In the genomic region with DNA sequence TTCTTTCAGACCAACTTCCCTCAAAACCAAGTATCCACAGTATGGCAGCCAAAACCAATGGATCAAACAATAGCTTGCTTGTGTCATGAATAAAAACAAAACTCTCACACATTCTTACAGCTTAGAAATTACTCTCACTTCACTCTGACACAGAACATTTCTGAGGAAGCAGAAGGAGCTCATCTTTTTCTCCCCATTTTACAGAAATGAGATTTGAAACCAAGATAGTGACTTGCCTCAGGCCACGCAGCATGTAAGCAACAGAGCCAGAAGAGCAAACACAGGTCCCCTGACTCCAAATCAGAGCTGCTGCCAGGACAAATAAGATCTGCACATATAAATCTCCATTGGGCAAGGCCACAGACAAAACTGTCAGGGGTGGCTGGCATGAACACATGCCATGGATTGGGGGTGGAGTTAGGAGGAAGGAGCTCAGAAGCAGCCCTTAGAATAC, we compare ENCODE assay signal across 8 cellular contexts.
DNase-seq lines count a peak whose midpoint lies in the region; ATAC-seq and TF ChIP-seq lines count a peak whose summit lies in the region.

No MANE protein-coding gene starts in this region.

- TF ChIP-seq CTCF in left lung (IDR thresholded peaks at IDR 0.05) = no peak
- no peak for TF ChIP-seq CTCF in CD4-positive, alpha-beta T cell (IDR thresholded peaks at IDR 0.05)

- no peaks in the 10 kb centered on the region for H3K36me3 ChIP-seq in left lung

- DNase-seq in CD1c-positive myeloid dendritic cell (ENCODE audit: extremely low spot score) (peak; percentile 5), left lung (no peak), RKO (ENCODE audit: low spot score) (no peak)
- DNase-seq in activated T-cell treated with anti-CD3 and anti-CD28 coated beads, Interleukin-2, amount 50 U/mL, for 48 hours = peak; percentile 47 to 56
- DNase-seq in stimulated activated effector memory CD8-positive, alpha-beta T cell treated with anti-CD3 and anti-CD28 coated beads, Interleukin-12 subunit alpha, Interleukin-12 subunit beta, amount 100 ng/mL, for 72 hours (ENCODE audit: low spot score in 2 of 2) = peak in 1 of 2 donors; percentile 61
- no peak for DNase-seq in CD4-positive, alpha-beta T cell

- H3K4me1 Mint-ChIP-seq in stimulated activated effector memory CD8-positive, alpha-beta T cell treated with anti-CD3 and anti-CD28 coated beads, Interleukin-12 subunit alpha, Interleukin-12 subunit beta, amount 100 ng/mL, for 72 hours = peaks cover 38% of the 10 kb centered on the region
- H3K4me1 Mint-ChIP-seq in CD4-positive, alpha-beta T cell (ENCODE audit: low read depth) = peaks cover 47% of the 10 kb centered on the region

- no peaks in the 10 kb centered on the region for H3K9me3 ChIP-seq in left lung
- no peaks in the 10 kb centered on the region for H3K9me3 ChIP-seq in CD4-positive, alpha-beta T cell (ENCODE audit: control insufficient read depth, low read length)

- peak overlapping the region; percentile 2 for H3K27ac Mint-ChIP-seq in stimulated activated effector memory CD8-positive, alpha-beta T cell treated with anti-CD3 and anti-CD28 coated beads, Interleukin-12 subunit alpha, Interleukin-12 subunit beta, amount 100 ng/mL, for 72 hours
- no peak overlapping the region for H3K27ac Mint-ChIP-seq in CD4-positive, alpha-beta T cell

- H3K4me3 ChIP-seq in left lung = no peak overlapping the region

- peaks cover 0 to 9% of the 10 kb centered on the region in 2 donors for H3K4me1 ChIP-seq in left lung

- no peaks in the 10 kb centered on the region for H3K27me3 ChIP-seq in left lung
- H3K27me3 ChIP-seq in CD4-positive, alpha-beta T cell (ENCODE audit: control insufficient read depth, insufficient read depth, low read length) = no peaks in the 10 kb centered on the region

- H3K27ac ChIP-seq in left lung = no peak overlapping the region
- no peak overlapping the region for H3K27ac ChIP-seq in CD4-positive, alpha-beta T cell (ENCODE audit: low read depth, low read length)

- ATAC-seq in GM18907 (IDR thresholded peaks at IDR 0.05; ENCODE audit: unreplicated experiment) (peak; percentile 61), HG03108 (IDR thresholded peaks at IDR 0.05; ENCODE audit: unreplicated experiment) (peak; percentile 55), left lung (no peak)
- ATAC-seq in stimulated activated effector memory CD8-positive, alpha-beta T cell treated with anti-CD3 and anti-CD28 coated beads, Interleukin-12 subunit alpha, Interleukin-12 subunit beta, amount 100 ng/mL, for 72 hours = peak; percentile 77
- ATAC-seq in CD4-positive, alpha-beta T cell (ENCODE audit: poor library complexity) = no peak

- H3K9me3 Mint-ChIP-seq in stimulated activated effector memory CD8-positive, alpha-beta T cell treated with anti-CD3 and anti-CD28 coated beads, Interleukin-12 subunit alpha, Interleukin-12 subunit beta, amount 100 ng/mL, for 72 hours = no peaks in the 10 kb centered on the region
- H3K9me3 Mint-ChIP-seq in CD4-positive, alpha-beta T cell = no peaks in the 10 kb centered on the region

- H3K27me3 Mint-ChIP-seq in CD4-positive, alpha-beta T cell = no peaks in the 10 kb centered on the region

- CTCF ChIA-PET in CD4-positive, alpha-beta T cell (lab: Charles Lee) = no interaction called here

- H3K36me3 Mint-ChIP-seq in stimulated activated effector memory CD8-positive, alpha-beta T cell treated with anti-CD3 and anti-CD28 coated beads, Interleukin-12 subunit alpha, Interleukin-12 subunit beta, amount 100 ng/mL, for 72 hours = no peaks in the 10 kb centered on the region
- no peaks in the 10 kb centered on the region for H3K36me3 Mint-ChIP-seq in CD4-positive, alpha-beta T cell (ENCODE audit: low read depth)

- H3K4me3 Mint-ChIP-seq in stimulated activated effector memory CD8-positive, alpha-beta T cell treated with anti-CD3 and anti-CD28 coated beads, Interleukin-12 subunit alpha, Interleukin-12 subunit beta, amount 100 ng/mL, for 72 hours = peak overlapping the region; percentile 36
- H3K4me3 Mint-ChIP-seq in CD4-positive, alpha-beta T cell = no peak overlapping the region

- POLR2A ChIA-PET in CD4-positive, alpha-beta T cell (lab: Charles Lee) = interaction anchor here (0.7 to 1.2 kb wide), 3 partner anchors 56 to 187 kb away, joined by 3 to 4 read pairs (median 3); partner anchors contain the start of genes ANKRD42 and PCF11

- intact Hi-C loops in left lung (cut with DNase I) = no loop called here
- intact Hi-C loops in CD4-positive, alpha-beta T cell (cut with DNase I, micrococcal nuclease) = no loop called here

Comparison
In these comparisons a context has a peak if more than half of its experiments do, and no peak if none do; other contexts are left out.
1. DNase-seq: peak in CD1c-positive myeloid dendritic cell (single experiment) and activated T-cell treated with anti-CD3 and anti-CD28 coated beads, Interleukin-2, amount 50 U/mL, for 48 hours (2 of 2); none in left lung (0 of 2), CD4-positive, alpha-beta T cell (0 of 10) and RKO (single experiment).
2. ATAC-seq: peak in GM18907 (single experiment), HG03108 (single experiment) and stimulated activated effector memory CD8-positive, alpha-beta T cell treated with anti-CD3 and anti-CD28 coated beads, Interleukin-12 subunit alpha, Interleukin-12 subunit beta, amount 100 ng/mL, for 72 hours (single experiment); none in left lung (single experiment) and CD4-positive, alpha-beta T cell (single experiment).